8 cellular contexts compared by ENCODE assay signal in genomic region chr21:24428539-24429186, GRCh38.
DNase-seq lines count a peak whose midpoint lies in the region; ATAC-seq, FAIRE-seq and TF ChIP-seq lines count a peak whose summit lies in the region.

No MANE protein-coding gene starts in this region.

- H3K4me1 Mint-ChIP-seq in effector memory CD8-positive, alpha-beta T cell (ENCODE audit: low read depth in 2 of 2), result no peaks in the 10 kb centered on the region

- in situ Hi-C loops in GM13976 (cut with MboI; ENCODE audit: low sequenced_read_pairs, unreplicated experiment), result no loop called here
- in situ Hi-C loops in transverse colon (cut with MboI; ENCODE audit: low pct_ligation_motif_present in 1 of 4, low pct_unique_long_range_greater_than_20kb in 1 of 4, low sequenced_read_pairs in 3 of 4), result no loop called here

- no peak overlapping the region for H3K4me3 ChIP-seq in transverse colon
- H3K4me3 ChIP-seq in uterus, result no peak overlapping the region

- no peak for TF ChIP-seq POLR2A in transverse colon (IDR thresholded peaks at IDR 0.05)
- TF ChIP-seq POLR2A in uterus (IDR thresholded peaks at IDR 0.05), result no peak

- intact Hi-C loops in transverse colon (cut with DNase I; ENCODE audit: low total_unique reads) (no loop called here), uterus (cut with DNase I; ENCODE audit: low total_unique reads) (no loop called here)

- H3K4me1 ChIP-seq in transverse colon, result no peaks in the 10 kb centered on the region
- no peaks in the 10 kb centered on the region for H3K4me1 ChIP-seq in uterus

- H3K27ac Mint-ChIP-seq in effector memory CD8-positive, alpha-beta T cell, result peak overlapping the region in 1 of 2 donors; percentile 94

- peaks cover 0 to 10% of the 10 kb centered on the region in 2 donors for H3K9me3 Mint-ChIP-seq in effector memory CD8-positive, alpha-beta T cell

- H3K36me3 ChIP-seq in transverse colon (no peaks in the 10 kb centered on the region), uterus (no peaks in the 10 kb centered on the region)

- H3K36me3 Mint-ChIP-seq in effector memory CD8-positive, alpha-beta T cell (ENCODE audit: insufficient read depth), result no peaks in the 10 kb centered on the region

- peak overlapping the region; percentile 34 to 84 for H3K4me3 Mint-ChIP-seq in effector memory CD8-positive, alpha-beta T cell

- FAIRE-seq in urothelium cell line (lab: Jason Lieb, UNC), result no peak

- ATAC-seq in GM21390 (IDR thresholded peaks at IDR 0.05; ENCODE audit: unreplicated experiment) (peak; percentile 94), HG03571 (IDR thresholded peaks at IDR 0.05; ENCODE audit: unreplicated experiment) (peak; percentile 71), GM18861 (IDR thresholded peaks at IDR 0.05; ENCODE audit: unreplicated experiment) (no peak)
- ATAC-seq in effector memory CD8-positive, alpha-beta T cell (replicated peaks), result peak; percentile 26

- no peaks in the 10 kb centered on the region for H3K9me3 ChIP-seq in transverse colon
- no peaks in the 10 kb centered on the region for H3K9me3 ChIP-seq in uterus

- WGBS in transverse colon (ENCODE audit: low coverage in 1 of 2), 2 donors, result 54 to 66% methylated on average over 7 of the region's 7 CpGs

- TF ChIP-seq EP300 in transverse colon (IDR thresholded peaks at IDR 0.05; ENCODE audit: low read depth), result no peak

- H3K27me3 Mint-ChIP-seq in effector memory CD8-positive, alpha-beta T cell, result no peaks in the 10 kb centered on the region

- peak; percentile 2 for DNase-seq in GM13976 (ENCODE audit: low spot score)
- peak in 1 of 3 experiments; percentile 1 for DNase-seq in effector memory CD8-positive, alpha-beta T cell
- no peak for DNase-seq in transverse colon
- DNase-seq in uterus, result no peak
- no peak for DNase-seq in urothelium cell line (ENCODE audit: low spot score)

- TF ChIP-seq CTCF in GM13976 (IDR thresholded peaks at IDR 0.05; ENCODE audit: borderline replicate concordance, control extremely low read depth, extremely low read depth, insufficient read depth, missing control alignments), result no peak
- TF ChIP-seq CTCF in transverse colon (IDR thresholded peaks at IDR 0.05), result no peak
- no peak for TF ChIP-seq CTCF in uterus (IDR thresholded peaks at IDR 0.05)

- H3K27ac ChIP-seq in transverse colon (no peak overlapping the region), uterus (no peak overlapping the region)

- H3K27me3 ChIP-seq in transverse colon (no peaks in the 10 kb centered on the region), uterus (no peaks in the 10 kb centered on the region)
